19 cellular contexts compared by ENCODE assay signal in the genomic region with DNA sequence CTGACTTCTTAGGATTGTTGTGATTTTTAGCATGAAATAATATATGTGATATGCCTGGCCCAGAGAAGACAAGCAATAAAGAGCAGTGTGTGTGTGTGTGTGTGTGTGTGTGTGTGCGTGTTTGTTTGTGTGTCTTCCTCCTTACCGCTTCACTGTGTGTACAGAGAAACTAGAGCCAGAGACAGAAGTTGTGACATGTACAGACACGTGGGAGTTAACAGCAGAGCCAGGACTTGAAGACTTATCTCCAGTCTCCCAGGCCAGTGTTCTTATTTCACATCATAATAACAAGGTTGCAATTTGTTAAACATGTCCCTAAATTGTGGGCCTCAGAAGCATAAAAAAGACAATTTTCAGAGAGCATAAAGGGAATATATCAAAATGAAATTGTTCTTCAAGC.
DNase-seq lines count a peak whose midpoint lies in the region; FAIRE-seq and TF ChIP-seq lines count a peak whose summit lies in the region.
"Had no signal": no experiment of that assay in that cellular context is flagged by ENCODE, and none has a peak within 500 bp of the region (broad histone marks: within the 10 kb centered on the region; RNA-seq: fewer than 3 reads in every experiment).

No MANE protein-coding gene starts in this region.

- H3K4me1 Mint-ChIP-seq in astrocyte (ENCODE audit: low read depth, unreplicated experiment) = peaks cover 5% of the 10 kb centered on the region

- dilution Hi-C loops in keratinocyte (cut with MboI; ENCODE audit: extremely low pct_ligation_motif_present, low sequenced_read_pairs) = no loop called here

- DNase-seq in NCI-H1105 (lab: John Stamatoyannopoulos, UW) (peak; percentile 5), astrocyte (ENCODE audit: low read depth) (no peak), keratinocyte (ENCODE audit: low read depth, low spot score) (peak; percentile 46), Ammon's horn (ENCODE audit: low spot score) (no peak), osteoblast (ENCODE audit: insufficient read length, low spot score, missing footprints) (no peak), GM12891 (ENCODE audit: insufficient read length, low spot score) (no peak)
- DNase-seq: activated CD8-positive, alpha-beta memory T cell treated with anti-CD3 and anti-CD28 coated beads, Interleukin-2, amount 50 U/mL, for 48 hours; activated effector memory CD4-positive, alpha-beta T cell treated with anti-CD3 and anti-CD28 coated beads, Interleukin-2, amount 50 U/mL, for 16 hours; CD4-positive, alpha-beta T cell; esophagus squamous epithelium; Karpas-422; NCI-H1436; NCI-H446 treated with DMSO at 0.1 percent for 48 hours; nucleus accumbens; SW 1271 had no signal

- H3K9me1 ChIP-seq in keratinocyte (ENCODE audit: control insufficient read depth, extremely low read depth, insufficient read depth, low read length) = no peaks in the 10 kb centered on the region

- TF ChIP-seq POLR2A in GM12891 (IDR thresholded peaks at IDR 0.05; ENCODE audit: low read depth, low read length) = no peak

- H2AFZ ChIP-seq in astrocyte (ENCODE audit: low read depth, low read length) (no peak overlapping the region), keratinocyte (ENCODE audit: control insufficient read depth, low read length) (no peak overlapping the region), osteoblast (ENCODE audit: low read length) (no peak overlapping the region)

- H3K9me3 ChIP-seq in HEK293 (ENCODE audit: control insufficient read depth, insufficient read depth, low read depth, low read length) (no peaks in the 10 kb centered on the region), astrocyte (ENCODE audit: insufficient read depth, low read depth, low read length) (no peaks in the 10 kb centered on the region), keratinocyte (ENCODE audit: control insufficient read depth, low read depth, low read length) (no peaks in the 10 kb centered on the region), osteoblast (ENCODE audit: low read depth, low read length) (no peaks in the 10 kb centered on the region)
- H3K9me3 ChIP-seq: esophagus squamous epithelium, right atrium auricular region had no signal

- peak overlapping the region; percentile 0 for H3K27ac Mint-ChIP-seq in astrocyte (ENCODE audit: unreplicated experiment)
- H3K27ac Mint-ChIP-seq: CD4-positive, alpha-beta T cell had no signal

- H3K4me2 ChIP-seq in astrocyte (ENCODE audit: low read length) = no peak overlapping the region
- H3K4me2 ChIP-seq in keratinocyte (ENCODE audit: control insufficient read depth, extremely low read depth, insufficient read depth, low read depth, low read length) = peak overlapping the region; percentile 39
- H3K4me2 ChIP-seq in osteoblast (ENCODE audit: insufficient read depth, low read length) = no peak overlapping the region

- H3K27me3 Mint-ChIP-seq in astrocyte (ENCODE audit: low read depth, unreplicated experiment) = peaks cover 19% of the 10 kb centered on the region
- H3K27me3 Mint-ChIP-seq: CD4-positive, alpha-beta T cell had no signal

- H3K9ac ChIP-seq in astrocyte (ENCODE audit: low read length) = no peak overlapping the region
- no peak overlapping the region for H3K9ac ChIP-seq in keratinocyte (ENCODE audit: control insufficient read depth, extremely low read depth, insufficient read depth, low read length)

- POLR2A ChIA-PET in HEK293 (lab: Yijun Ruan, JAX) = no interaction called here

- CTCF ChIA-PET in HEK293 (lab: Yijun Ruan, JAX) = no interaction called here

- FAIRE-seq in astrocyte (lab: Jason Lieb, UNC) = no peak
- FAIRE-seq in keratinocyte (lab: Jason Lieb, UNC) = peak; percentile 95
- no peak for FAIRE-seq in GM12891 (lab: Jason Lieb, UNC)

- H3K4me1 ChIP-seq in HEK293 (ENCODE audit: control insufficient read depth, insufficient read depth, low read length) (no peaks in the 10 kb centered on the region), astrocyte (ENCODE audit: insufficient read depth, low read length) (no peaks in the 10 kb centered on the region), keratinocyte (ENCODE audit: control insufficient read depth, extremely low read depth, insufficient read depth, low read length) (peaks cover 12% of the 10 kb centered on the region), osteoblast (ENCODE audit: insufficient read depth, low read length) (no peaks in the 10 kb centered on the region)

- H3K36me3 Mint-ChIP-seq in astrocyte (ENCODE audit: low read depth, unreplicated experiment) = peaks cover 2% of the 10 kb centered on the region

- no peaks in the 10 kb centered on the region for H3K79me2 ChIP-seq in astrocyte (ENCODE audit: insufficient read depth, low read length)
- no peaks in the 10 kb centered on the region for H3K79me2 ChIP-seq in keratinocyte (ENCODE audit: control insufficient read depth, insufficient read depth, low read length)
- no peaks in the 10 kb centered on the region for H3K79me2 ChIP-seq in osteoblast (ENCODE audit: insufficient read depth, low read length)

- H3K27me3 ChIP-seq in astrocyte (ENCODE audit: insufficient read depth, low read length) = no peaks in the 10 kb centered on the region
- H3K27me3 ChIP-seq in keratinocyte (ENCODE audit: control insufficient read depth, extremely low read depth, insufficient read depth, low read length) = no peaks in the 10 kb centered on the region
- H3K27me3 ChIP-seq in osteoblast (ENCODE audit: insufficient read depth, low read length) = no peaks in the 10 kb centered on the region
- H3K27me3 ChIP-seq: cardiac muscle cell, esophagus squamous epithelium, right atrium auricular region had no signal

- H3K36me3 ChIP-seq in HEK293 (ENCODE audit: control insufficient read depth in 2 of 2, insufficient read depth in 1 of 2, low read length in 2 of 2) (no peaks in the 10 kb centered on the region), astrocyte (ENCODE audit: insufficient read depth, low read length) (no peaks in the 10 kb centered on the region), keratinocyte (ENCODE audit: control insufficient read depth in 2 of 2, extremely low read depth in 1 of 2, insufficient read depth in 2 of 2, low read length in 2 of 2) (no peaks in the 10 kb centered on the region), osteoblast (ENCODE audit: insufficient read depth, low read length) (no peaks in the 10 kb centered on the region)
- H3K36me3 ChIP-seq: cardiac muscle cell, esophagus squamous epithelium, right atrium auricular region had no signal

- TF ChIP-seq CTCF in HEK293 (tag by site-specific recombination; IDR thresholded peaks at IDR 0.05) (no peak), astrocyte (IDR thresholded peaks at IDR 0.05; ENCODE audit: insufficient read depth, low read depth, low read length) (no peak), keratinocyte (optimal IDR thresholded peaks at IDR 0.05 in 1 of 3, IDR thresholded peaks at IDR 0.05 in 1 of 3, conservative IDR thresholded peaks at IDR 0.05 in 1 of 3; ENCODE audit: extremely low read depth in 1 of 3, insufficient read depth in 2 of 3, low read length in 3 of 3) (no peak), osteoblast (IDR thresholded peaks at IDR 0.05; ENCODE audit: extremely low read depth, low read depth, low read length) (no peak)

- H4K20me1 ChIP-seq in astrocyte (ENCODE audit: insufficient read depth, low read length) (no peaks in the 10 kb centered on the region), keratinocyte (ENCODE audit: control insufficient read depth, extremely low read depth, insufficient read depth, low read length) (no peaks in the 10 kb centered on the region), osteoblast (ENCODE audit: insufficient read depth, low read length) (no peaks in the 10 kb centered on the region)

- H3K4me3 Mint-ChIP-seq in astrocyte (ENCODE audit: unreplicated experiment) = no peak overlapping the region
- H3K4me3 Mint-ChIP-seq: CD4-positive, alpha-beta T cell had no signal

- H3K4me3 ChIP-seq in HEK293 (ENCODE audit: low read depth, low read length) = no peak overlapping the region
- H3K4me3 ChIP-seq in astrocyte (ENCODE audit: insufficient read depth, low read depth, low read length) = no peak overlapping the region
- H3K4me3 ChIP-seq in keratinocyte (ENCODE audit: control insufficient read depth in 2 of 3, extremely low read depth in 1 of 3, insufficient read depth in 2 of 3, low read depth in 1 of 3, low read length in 3 of 3) = no peak overlapping the region
- no peak overlapping the region for H3K4me3 ChIP-seq in osteoblast (ENCODE audit: insufficient read depth, low read length)
- H3K4me3 ChIP-seq: cardiac muscle cell, esophagus squamous epithelium, right atrium auricular region had no signal

- H3K27ac ChIP-seq in HEK293 (ENCODE audit: extremely low read depth, low read depth, low read length) (no peak overlapping the region), astrocyte (ENCODE audit: low read depth, low read length) (no peak overlapping the region), keratinocyte (ENCODE audit: control insufficient read depth, insufficient read depth, low read length) (no peak overlapping the region), osteoblast (ENCODE audit: low read depth, low read length) (no peak overlapping the region)
- H3K27ac ChIP-seq: cardiac muscle cell, esophagus squamous epithelium, right atrium auricular region, VCaP had no signal

- peaks cover 4% of the 10 kb centered on the region for H3K9me3 Mint-ChIP-seq in astrocyte (ENCODE audit: unreplicated experiment)
- H3K9me3 Mint-ChIP-seq: CD4-positive, alpha-beta T cell had no signal

TF ChIP-seq in HEK293, 187 proteins besides CTCF, POLR2A, EP300 and RAD21 (continues in another document):
- no peak for TF ChIP-seq ZNF777 (tag by site-specific recombination; IDR thresholded peaks at IDR 0.05; ENCODE audit: borderline replicate concordance)
- TF ChIP-seq ZFHX2 (tag by site-specific recombination; conservative IDR thresholded peaks at IDR 0.05) = peak; percentile 53
- no peak for TF ChIP-seq TCF7L2 (IDR thresholded peaks at IDR 0.05; ENCODE audit: borderline replicate concordance, low read depth, low read length)
- no peak for TF ChIP-seq ZNF544 (tag by site-specific recombination; IDR thresholded peaks at IDR 0.05)
- TF ChIP-seq EGR2 (tag by site-specific recombination; IDR thresholded peaks at IDR 0.05; ENCODE audit: low read depth) = peak; percentile 47; the same call in 1 of the 2 replicates

TF ChIP-seq in GM12891, 5 proteins besides CTCF, POLR2A, EP300 and RAD21:
- TF ChIP-seq POLR2AphosphoS5 (IDR thresholded peaks at IDR 0.05; ENCODE audit: low read depth, low read length) (no peak), SPI1 (IDR thresholded peaks at IDR 0.05; ENCODE audit: low read depth, low read length) (no peak), PAX5 (IDR thresholded peaks at IDR 0.05; ENCODE audit: insufficient read depth, low read length, severe bottlenecking) (no peak), POU2F2 (IDR thresholded peaks at IDR 0.05; ENCODE audit: low read depth, low read length) (no peak), TAF1 (IDR thresholded peaks at IDR 0.05; ENCODE audit: low read depth, low read length) (no peak)

Comparison
In these comparisons a context has a peak if more than half of its experiments do, and no peak if none do; other contexts are left out.
1. DNase-seq: peak in NCI-H1105 (single experiment) and keratinocyte (single experiment); none in astrocyte (single experiment), Ammon's horn (single experiment), osteoblast (single experiment) and GM12891 (single experiment).